In genomic region chr15:89836255-89837133, GRCh38 we compare ENCODE assay signal across 8 cellular contexts. TPM values are rescaled to one million over a fixed set of nuclear protein-coding genes. Genes with fewer than 3 reads are reported as not detected.
DNase-seq lines count a peak whose midpoint lies in the region; ATAC-seq and TF ChIP-seq lines count a peak whose summit lies in the region.
"Had no signal": no experiment of that assay in that cellular context is flagged by ENCODE, and none has a peak within 500 bp of the region (broad histone marks: within the 10 kb centered on the region; RNA-seq: fewer than 3 reads in every experiment).

No MANE protein-coding gene starts in this region.

- ATAC-seq in HG03571 (IDR thresholded peaks at IDR 0.05; ENCODE audit: unreplicated experiment) (no peak), GM21447 (IDR thresholded peaks at IDR 0.05; ENCODE audit: unreplicated experiment) (no peak)

- H3K27ac Mint-ChIP-seq in chondrocyte (ENCODE audit: unreplicated experiment), result peak overlapping the region; percentile 97
- peak overlapping the region; percentile 50 for H3K27ac Mint-ChIP-seq in type B pancreatic cell

- H3K4me1 Mint-ChIP-seq in chondrocyte (ENCODE audit: low read depth) (peaks cover 50% of the 10 kb centered on the region), type B pancreatic cell (ENCODE audit: unreplicated experiment) (no peaks in the 10 kb centered on the region)

- no peak overlapping the region for H3K9ac ChIP-seq in HUES48 (ENCODE audit: low read depth, low read length)

- H3K27me3 ChIP-seq in HUES48 (ENCODE audit: control insufficient read depth, insufficient read depth, low read length), result no peaks in the 10 kb centered on the region

- peak overlapping the region; percentile 14 for H3K27ac ChIP-seq in HUES48 (ENCODE audit: low read depth, low read length)

- H3K4me1 ChIP-seq in HUES48 (ENCODE audit: control insufficient read depth, insufficient read depth, low read length), result no peaks in the 10 kb centered on the region

- TF ChIP-seq CTCF in chondrocyte (IDR thresholded peaks at IDR 0.05) (no peak), type B pancreatic cell (conservative IDR thresholded peaks at IDR 0.05) (no peak)

- H3K4me3 ChIP-seq in HUES48 (ENCODE audit: low read depth, low read length), result no peak overlapping the region

- H3K27me3 Mint-ChIP-seq in chondrocyte (ENCODE audit: low read depth) (no peaks in the 10 kb centered on the region), type B pancreatic cell (no peaks in the 10 kb centered on the region)

- DNase-seq in chondrocyte (ENCODE audit: low spot score) (no peak), medulla oblongata (ENCODE audit: extremely low spot score) (peak; percentile 18), type B pancreatic cell (ENCODE audit: extremely low spot score, unreplicated experiment) (no peak)
- DNase-seq in activated CD8-positive, alpha-beta memory T cell treated with anti-CD3 and anti-CD28 coated beads for 24 hours, result no peak
- DNase-seq: NCI-H1436 treated with DMSO at 0.1 percent for 48 hours had no signal

- peaks cover 52% of the 10 kb centered on the region for H3K36me3 ChIP-seq in HUES48 (ENCODE audit: control insufficient read depth, insufficient read depth, low read length)

- H3K36me3 Mint-ChIP-seq in chondrocyte (ENCODE audit: low read depth) (peaks cover 26% of the 10 kb centered on the region), type B pancreatic cell (peaks cover 23% of the 10 kb centered on the region)

- no peaks in the 10 kb centered on the region for H3K9me3 Mint-ChIP-seq in chondrocyte (ENCODE audit: low read depth)
- H3K9me3 Mint-ChIP-seq in type B pancreatic cell, result no peaks in the 10 kb centered on the region

- no peaks in the 10 kb centered on the region for H3K9me3 ChIP-seq in HUES48 (ENCODE audit: control insufficient read depth, insufficient read depth, low read length)

- H3K4me3 Mint-ChIP-seq in chondrocyte (ENCODE audit: unreplicated experiment) (peak overlapping the region; percentile 54), type B pancreatic cell (no peak overlapping the region)

RNA-seq across cellular contexts. Expression of gene ANPEP, which starts 21.8 kb away (rescaled TPM):
- total RNA-seq in chondrocyte, result 46.5 to 64.9 TPM (median 48.1 TPM) in 3 replicates
- total RNA-seq in type B pancreatic cell (ENCODE audit: low replicate concordance), result 56.3 and 206 TPM in 2 replicates

RNA-seq across cellular contexts. Expression of gene AP3S2, which starts 57.3 kb away (rescaled TPM):
- total RNA-seq in chondrocyte, result 19.6 to 26.2 TPM (median 24.4 TPM) in 3 replicates
- 22.9 and 32.2 TPM in 2 replicates for total RNA-seq in type B pancreatic cell (ENCODE audit: low replicate concordance)
